11 cellular contexts compared by ENCODE assay signal in genomic region chr11:93775289-93775688, GRCh38. TPM values are rescaled to one million over a fixed set of nuclear protein-coding genes. Genes with fewer than 3 reads are reported as not detected.
DNase-seq lines count a peak whose midpoint lies in the region; ATAC-seq and TF ChIP-seq lines count a peak whose summit lies in the region.
"Had no signal": no experiment of that assay in that cellular context is flagged by ENCODE, and none has a peak within 500 bp of the region (broad histone marks: within the 10 kb centered on the region; RNA-seq: fewer than 3 reads in every experiment).

No MANE protein-coding gene starts in this region.

- H3K9me3 ChIP-seq in SK-N-SH: no peaks in the 10 kb centered on the region
- H3K9me3 ChIP-seq: colonic mucosa, neutrophil, uterus had no signal

- no peak overlapping the region for H3K9ac ChIP-seq in SK-N-SH

- CTCF ChIA-PET in SK-N-SH (lab: Yijun Ruan, JAX): interaction anchor here (0.8 kb wide), 1 partner anchor 20 kb away, joined by 3 read pairs; no protein-coding TSS in a partner anchor

- in situ Hi-C loops in brain microvascular endothelial cell (cut with HindIII; ENCODE audit: low pct_ligation_motif_present, low sequenced_read_pairs): no loop called here

- H3K4me3 ChIP-seq in SK-N-SH (ENCODE audit: low read depth in 2 of 2, low read length in 1 of 2) (no peak overlapping the region; a peak in 1 of 4 replicates), brain microvascular endothelial cell (ENCODE audit: low read depth, low read length) (no peak overlapping the region)
- H3K4me3 ChIP-seq: colonic mucosa, uterus had no signal

- TF ChIP-seq EP300 in SK-N-SH (IDR thresholded peaks at IDR 0.05; ENCODE audit: borderline replicate concordance in 1 of 2, low read depth in 1 of 2, low read length in 1 of 2): no peak

- TF ChIP-seq CTCF in SK-N-SH (IDR thresholded peaks at IDR 0.05): peak; percentile 44
- peak; percentile 50 for TF ChIP-seq CTCF in brain microvascular endothelial cell (IDR thresholded peaks at IDR 0.05; ENCODE audit: low read depth, low read length, missing control alignments)
- peak; percentile 50 for TF ChIP-seq CTCF in neural crest cell (conservative IDR thresholded peaks at IDR 0.05)
- no peak for TF ChIP-seq CTCF in GM20000 (IDR thresholded peaks at IDR 0.05; ENCODE audit: extremely low read depth, missing control alignments)

- peaks cover 5% of the 10 kb centered on the region for H3K36me3 Mint-ChIP-seq in neural crest cell (ENCODE audit: low read depth)

- POLR2A ChIA-PET in SK-N-SH (lab: Yijun Ruan, JAX): interaction anchor here (1.0 kb wide), 1 partner anchor 9 kb away, joined by 4 read pairs; the partner anchor contains the start of gene MED17

- H3K36me3 ChIP-seq in SK-N-SH (replicated peaks in 1 of 2; ENCODE audit: control insufficient read depth in 1 of 2, insufficient read depth in 2 of 2, low read length in 1 of 2) (no peaks in the 10 kb centered on the region), brain microvascular endothelial cell (replicated peaks) (no peaks in the 10 kb centered on the region)
- H3K36me3 ChIP-seq: colonic mucosa, neutrophil, uterus had no signal

- H3K9me3 Mint-ChIP-seq in neural crest cell: no peaks in the 10 kb centered on the region

- 58% methylated on average over 2 of the region's 2 CpGs for WGBS in SK-N-SH (ENCODE audit: low lambda C conversion rate)

- H3K4me2 ChIP-seq in SK-N-SH: no peak overlapping the region

- no peaks in the 10 kb centered on the region for H4K20me1 ChIP-seq in SK-N-SH (ENCODE audit: insufficient read depth)

- no peaks in the 10 kb centered on the region for H3F3A ChIP-seq in SK-N-SH (replicated peaks; ENCODE audit: insufficient read depth)

- no peaks in the 10 kb centered on the region for H3K9me2 ChIP-seq in SK-N-SH

- no peaks in the 10 kb centered on the region for H3K4me1 ChIP-seq in SK-N-SH (ENCODE audit: control insufficient read depth in 1 of 2, insufficient read depth in 2 of 2, low read depth in 1 of 2, low read length in 1 of 2)
- H3K4me1 ChIP-seq: colonic mucosa, uterus had no signal

- DNase-seq in SK-N-SH (peak; percentile 43), HuH-7 (ENCODE audit: low spot score) (peak; percentile 12), brain microvascular endothelial cell (peak; percentile 32), neural crest cell (ENCODE audit: low read depth, low spot score) (peak; percentile 44), GM20000 (ENCODE audit: low spot score) (no peak)
- DNase-seq: colonic mucosa, uterus had no signal

- H3K27ac Mint-ChIP-seq in neural crest cell (ENCODE audit: unreplicated experiment): no peak overlapping the region

- ATAC-seq in SK-N-SH treated with all-trans-retinoic acid at 6 μM for 48 hours (no peak; the same call in 2 of the 3 replicates), HG02884 (IDR thresholded peaks at IDR 0.05; ENCODE audit: unreplicated experiment) (no peak), GM21619 (IDR thresholded peaks at IDR 0.05; ENCODE audit: unreplicated experiment) (no peak)

- H3K27me3 Mint-ChIP-seq in neural crest cell (ENCODE audit: low read depth): no peaks in the 10 kb centered on the region

- H3K79me2 ChIP-seq in SK-N-SH (ENCODE audit: insufficient read depth): no peaks in the 10 kb centered on the region

- no peaks in the 10 kb centered on the region for H3K27me3 ChIP-seq in SK-N-SH (ENCODE audit: insufficient read depth)
- no peaks in the 10 kb centered on the region for H3K27me3 ChIP-seq in brain microvascular endothelial cell (replicated peaks)
- H3K27me3 ChIP-seq: colonic mucosa, neutrophil, uterus had no signal

- H3K4me3 Mint-ChIP-seq in neural crest cell: no peak overlapping the region

- TF ChIP-seq RAD21 in SK-N-SH (IDR thresholded peaks at IDR 0.05; ENCODE audit: low read length): no peak

- no peak overlapping the region for H3K27ac ChIP-seq in SK-N-SH (ENCODE audit: low read depth in 2 of 2, low read length in 1 of 2)
- H3K27ac ChIP-seq in brain microvascular endothelial cell: no peak overlapping the region
- H3K27ac ChIP-seq: colonic mucosa, neutrophil, uterus had no signal

- H3K4me1 Mint-ChIP-seq in neural crest cell: peaks cover 3% of the 10 kb centered on the region

- H2AFZ ChIP-seq in SK-N-SH (ENCODE audit: low read depth): no peak overlapping the region

TF ChIP-seq in SK-N-SH, 30 proteins besides CTCF, POLR2A, EP300 and RAD21 (continues in another document):
- TF ChIP-seq NRF1 (IDR thresholded peaks at IDR 0.05; ENCODE audit: low read depth, low read length) (no peak), CHD2 (IDR thresholded peaks at IDR 0.05; ENCODE audit: low read length, partially characterized antibody) (no peak), FOXM1 (IDR thresholded peaks at IDR 0.05; ENCODE audit: low read depth) (no peak), PBX3 (IDR thresholded peaks at IDR 0.05) (no peak), FOSL2 (IDR thresholded peaks at IDR 0.05; ENCODE audit: borderline replicate concordance, low read depth) (no peak), JUND (IDR thresholded peaks at IDR 0.05) (no peak), ZBTB33 (IDR thresholded peaks at IDR 0.05; ENCODE audit: borderline replicate concordance, low read depth) (no peak), SMC3 (IDR thresholded peaks at IDR 0.05; ENCODE audit: low read depth, low read length) (no peak)

TF ChIP-seq in SK-N-SH treated with all-trans-retinoic acid at 6 μM for 48 hours, 23 proteins besides CTCF, POLR2A, EP300 and RAD21:
- TF ChIP-seq CSRNP3 (CRISPR knock-in tag; IDR thresholded peaks at IDR 0.05): no peak
- TF ChIP-seq ISL1 (CRISPR knock-in tag; IDR thresholded peaks at IDR 0.05): no peak
- no peak for TF ChIP-seq CSDC2 (CRISPR knock-in tag; IDR thresholded peaks at IDR 0.05)
- no peak for TF ChIP-seq ZNF70 (CRISPR knock-in tag; IDR thresholded peaks at IDR 0.05)
- TF ChIP-seq TSHZ2 (CRISPR knock-in tag; IDR thresholded peaks at IDR 0.05): no peak
- no peak for TF ChIP-seq OSR1 (CRISPR knock-in tag; IDR thresholded peaks at IDR 0.05)
- no peak for TF ChIP-seq ARNTL (CRISPR knock-in tag; IDR thresholded peaks at IDR 0.05; ENCODE audit: borderline replicate concordance, low read depth)
- no peak for TF ChIP-seq PPARA (CRISPR knock-in tag; IDR thresholded peaks at IDR 0.05; ENCODE audit: borderline replicate concordance)
TF ChIP-seq in SK-N-SH treated with all-trans-retinoic acid at 6 μM for 48 hours: peak in this region for 0.

RNA-seq across cellular contexts. Expression of gene MED17, which starts 8.8 kb away (rescaled TPM):
- polyA plus RNA-seq in SK-N-SH (2012; rRNA removed): 19.3 and 19.9 TPM in 2 replicates
- 22.7 TPM in 2 replicates for polyA plus RNA-seq in SK-N-SH (2012; cell fraction: cytosol; rRNA removed)
- 31.5 and 42.3 TPM in 2 replicates for polyA plus RNA-seq in SK-N-SH (2012; cell fraction: nucleus; rRNA removed)
- 62.3 and 64.0 TPM in 2 replicates for total RNA-seq in neural crest cell

RNA-seq across cellular contexts. Expression of gene C11orf54, which starts 33.8 kb away (rescaled TPM):
- polyA plus RNA-seq in SK-N-SH (2012; rRNA removed): 7.7 and 12.4 TPM in 2 replicates
- polyA plus RNA-seq in SK-N-SH (2012; cell fraction: cytosol; rRNA removed): 11.9 and 15.0 TPM in 2 replicates
- polyA plus RNA-seq in SK-N-SH (2012; cell fraction: nucleus; rRNA removed): 7.8 and 14.5 TPM in 2 replicates
- 25.7 and 27.5 TPM in 2 replicates for total RNA-seq in neural crest cell

RNA-seq across cellular contexts. Expression of gene TAF1D, which starts 34.0 kb away (rescaled TPM):
- polyA plus RNA-seq in SK-N-SH (2012; rRNA removed): 56.7 and 76.9 TPM in 2 replicates
- polyA plus RNA-seq in SK-N-SH (2012; cell fraction: cytosol; rRNA removed): 56.1 and 91.9 TPM in 2 replicates
- polyA plus RNA-seq in SK-N-SH (2012; cell fraction: nucleus; rRNA removed): 97.7 and 213 TPM in 2 replicates
- total RNA-seq in neural crest cell: 151 and 154 TPM in 2 replicates
